In the genomic region with DNA sequence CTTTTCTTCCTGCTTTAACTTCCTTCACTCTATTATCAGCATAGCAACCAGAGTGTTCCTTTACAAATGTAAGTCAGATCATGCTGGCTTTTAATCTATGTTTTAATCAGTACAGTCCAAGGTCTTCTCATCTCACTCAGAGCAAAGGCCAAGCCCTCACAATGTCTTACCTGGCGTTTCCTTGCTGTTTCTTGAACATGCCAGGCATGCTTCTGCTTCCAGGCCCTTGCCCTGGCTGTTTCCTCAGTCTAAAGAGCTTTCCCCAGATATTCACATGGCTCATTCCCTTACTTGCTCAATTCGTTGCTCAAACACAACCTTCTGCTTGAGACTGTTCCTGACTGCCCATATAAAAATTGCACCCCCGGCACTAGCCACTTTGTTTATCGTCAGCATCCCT, we compare ENCODE assay signal across 34 cellular contexts.
"Had no signal": no experiment of that assay in that cellular context is flagged by ENCODE, and none has a peak within 500 bp of the region (broad histone marks: within the 10 kb centered on the region; RNA-seq: fewer than 3 reads in every experiment).

No MANE protein-coding gene starts in this region.

- H3K36me3 ChIP-seq: MG63 had no signal

- H3K27ac ChIP-seq: KMS-11 had no signal

- H3K9ac ChIP-seq: KMS-11 had no signal

- DNase-seq: Karpas-422, Kasumi-1, KG1, MG63, MM.1S, MV-4-11, NCI-H1048, NCI-H1092, NCI-H1092 treated with DMSO at 0.1 percent for 48 hours, NCI-H1105, NCI-H1105 treated with DMSO at 0.1 percent for 48 hours, NCI-H1417, NCI-H1417 treated with DMSO at 0.1 percent for 48 hours, NCI-H1436, NCI-H1436 treated with DMSO at 0.1 percent for 48 hours, NCI-H146, NCI-H1694, NCI-H1694 treated with DMSO at 0.1 percent for 48 hours, NCI-H187, NCI-H187 treated with DMSO at 0.1 percent for 48 hours, NCI-H1930, NCI-H2029, NCI-H2029 treated with DMSO at 0.1 percent for 48 hours, NCI-H2081, NCI-H2081 treated with DMSO at 0.1 percent for 48 hours, NCI-H2107, NCI-H2171, NCI-H2171 treated with DMSO at 0.1 percent for 48 hours, NCI-H2227 treated with DMSO at 0.1 percent for 48 hours, NCI-H226, NCI-H345, NCI-H446, NCI-H446 treated with DMSO at 0.1 percent for 48 hours had no signal

- H3K4me2 ChIP-seq: KMS-11 had no signal

- H3K4me3 ChIP-seq: MG63 had no signal
